Comparison of ENCODE assay signal across 25 cellular contexts in the genomic region with DNA sequence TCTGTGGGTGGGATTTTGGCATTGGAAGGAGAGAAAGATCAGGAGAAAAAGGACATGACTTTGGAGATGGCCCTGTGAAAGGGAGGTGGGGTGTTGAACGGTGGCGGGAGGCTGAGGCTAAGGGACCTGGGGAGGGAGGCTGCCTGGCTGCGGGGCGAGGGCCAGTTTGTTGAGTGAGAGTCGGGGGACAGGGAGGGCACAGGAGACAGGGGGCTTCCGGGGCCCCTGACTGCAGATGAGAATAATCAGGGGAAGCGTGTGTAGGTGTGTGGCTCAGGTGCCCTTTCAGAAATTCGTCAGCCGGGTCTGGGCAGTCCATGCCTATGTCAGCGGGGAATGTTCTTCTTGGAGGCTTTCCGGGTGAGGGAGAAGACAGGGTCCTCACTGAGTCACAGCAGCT. TPM values are rescaled to one million over a fixed set of nuclear protein-coding genes. Genes with fewer than 3 reads are reported as not detected.
DNase-seq lines count a peak whose midpoint lies in the region; FAIRE-seq and TF ChIP-seq lines count a peak whose summit lies in the region.
"Had no signal": no experiment of that assay in that cellular context is flagged by ENCODE, and none has a peak within 500 bp of the region (broad histone marks: within the 10 kb centered on the region; RNA-seq: fewer than 3 reads in every experiment).

No MANE protein-coding gene starts in this region.

- no peak for TF ChIP-seq CTCF in astrocyte (IDR thresholded peaks at IDR 0.05; ENCODE audit: insufficient read depth, low read depth, low read length)
- TF ChIP-seq CTCF in nephron (IDR thresholded peaks at IDR 0.05; ENCODE audit: unreplicated experiment in 3 of 3), result no peak
- no peak for TF ChIP-seq CTCF in sigmoid colon (IDR thresholded peaks at IDR 0.05)
- TF ChIP-seq CTCF in coronary artery (IDR thresholded peaks at IDR 0.05), result no peak

- H3K4me1 Mint-ChIP-seq in astrocyte (ENCODE audit: low read depth, unreplicated experiment) (peaks cover 15% of the 10 kb centered on the region), nephron (peaks cover 18% of the 10 kb centered on the region)
- H3K4me1 Mint-ChIP-seq: CD8-positive, alpha-beta memory T cell had no signal

- no peaks in the 10 kb centered on the region for H3F3A ChIP-seq in GM23248 (ENCODE audit: insufficient read depth)

- H3K79me2 ChIP-seq in GM23248 (ENCODE audit: insufficient read depth) (no peaks in the 10 kb centered on the region), astrocyte (ENCODE audit: insufficient read depth, low read length) (no peaks in the 10 kb centered on the region)

- H3K4me3 Mint-ChIP-seq in astrocyte (ENCODE audit: unreplicated experiment) (no peak overlapping the region), nephron (no peak overlapping the region)
- H3K4me3 Mint-ChIP-seq: CD8-positive, alpha-beta memory T cell; H9 had no signal

- H3K9ac ChIP-seq in GM23248 (no peak overlapping the region), astrocyte (ENCODE audit: low read length) (peak overlapping the region; percentile 66)
- H3K9ac ChIP-seq: BLaER1 treated with 17β-estradiol and CSF1 and Interleukin-3, amounts not matched to agents 10 nM and 100 nM had no signal

- no peak overlapping the region for H3K27ac ChIP-seq in GM23248
- H3K27ac ChIP-seq in astrocyte (ENCODE audit: low read depth, low read length), result peak overlapping the region; percentile 50
- no peak overlapping the region for H3K27ac ChIP-seq in sigmoid colon
- H3K27ac ChIP-seq in coronary artery, result no peak overlapping the region
- H3K27ac ChIP-seq: BLaER1 treated with 17β-estradiol and CSF1 and Interleukin-3, amounts not matched to agents 10 nM and 100 nM; HL-60 had no signal

- no peaks in the 10 kb centered on the region for H3K9me3 ChIP-seq in GM23248 (ENCODE audit: low read depth)
- no peaks in the 10 kb centered on the region for H3K9me3 ChIP-seq in astrocyte (ENCODE audit: insufficient read depth, low read depth, low read length)
- H3K9me3 ChIP-seq in sigmoid colon, result no peaks in the 10 kb centered on the region
- H3K9me3 ChIP-seq: BLaER1 treated with 17β-estradiol and CSF1 and Interleukin-3, amounts not matched to agents 10 nM and 100 nM had no signal

- peak overlapping the region; percentile 93 for H3K27ac Mint-ChIP-seq in astrocyte (ENCODE audit: unreplicated experiment)
- peak overlapping the region; percentile 7 to 44 (median 43) for H3K27ac Mint-ChIP-seq in nephron

- no peaks in the 10 kb centered on the region for H4K20me1 ChIP-seq in GM23248 (ENCODE audit: insufficient read depth)
- H4K20me1 ChIP-seq in astrocyte (ENCODE audit: insufficient read depth, low read length), result no peaks in the 10 kb centered on the region

- H3K36me3 ChIP-seq in GM23248 (ENCODE audit: low read depth), result no peaks in the 10 kb centered on the region
- H3K36me3 ChIP-seq in astrocyte (ENCODE audit: insufficient read depth, low read length), result no peaks in the 10 kb centered on the region
- H3K36me3 ChIP-seq in sigmoid colon, result no peaks in the 10 kb centered on the region
- H3K36me3 ChIP-seq in H7 (replicated peaks; ENCODE audit: control insufficient read depth, insufficient read depth, low read length), result no peaks in the 10 kb centered on the region
- H3K36me3 ChIP-seq: BLaER1 treated with 17β-estradiol and CSF1 and Interleukin-3, amounts not matched to agents 10 nM and 100 nM had no signal

- peak overlapping the region; percentile 31; the same call in 1 of the 2 replicates for H2AFZ ChIP-seq in GM23248
- H2AFZ ChIP-seq in astrocyte (ENCODE audit: low read depth, low read length), result peak overlapping the region; percentile 61

- no peak for TF ChIP-seq POLR2A in sigmoid colon (IDR thresholded peaks at IDR 0.05)

- H3K36me3 Mint-ChIP-seq in astrocyte (ENCODE audit: low read depth, unreplicated experiment) (no peaks in the 10 kb centered on the region), nephron (ENCODE audit: low read depth) (no peaks in the 10 kb centered on the region)
- H3K36me3 Mint-ChIP-seq: CD8-positive, alpha-beta memory T cell had no signal

- H3K27me3 Mint-ChIP-seq in astrocyte (ENCODE audit: low read depth, unreplicated experiment), result peaks cover 25% of the 10 kb centered on the region
- H3K27me3 Mint-ChIP-seq in nephron (ENCODE audit: low read depth), result peaks cover 11% of the 10 kb centered on the region

- no peaks in the 10 kb centered on the region for H3K9me2 ChIP-seq in GM23248 (ENCODE audit: insufficient read depth)

- H3K4me1 ChIP-seq in GM23248 (ENCODE audit: insufficient read depth) (peaks cover 7% of the 10 kb centered on the region), astrocyte (ENCODE audit: insufficient read depth, low read length) (peaks cover 15% of the 10 kb centered on the region), sigmoid colon (no peaks in the 10 kb centered on the region)

- DNase-seq in GM23248 (no peak), astrocyte (ENCODE audit: low read depth) (no peak), sigmoid colon (peak; percentile 42), coronary artery (ENCODE audit: low spot score) (no peak), DMS 273 (lab: John Stamatoyannopoulos, UW; ENCODE audit: unreplicated experiment) (no peak), H7 (no peak), COLO829 (ENCODE audit: low spot score) (no peak)
- DNase-seq: CD8-positive, alpha-beta memory T cell; DMS79; H9; NCI-H1417; NCI-H187; NCI-H2107; NCI-H510A treated with DMSO at 0.1 percent for 48 hours; NCI-H82; OCI-M1; SHP77 treated with DMSO at 0.1 percent for 48 hours had no signal

- FAIRE-seq in astrocyte (lab: Jason Lieb, UNC), result no peak
- FAIRE-seq: D721Med had no signal

- H3K4me2 ChIP-seq in GM23248 (ENCODE audit: unreplicated experiment) (no peak overlapping the region), astrocyte (ENCODE audit: low read length) (peak overlapping the region; percentile 79)
- H3K4me2 ChIP-seq: BLaER1 treated with 17β-estradiol and CSF1 and Interleukin-3, amounts not matched to agents 10 nM and 100 nM had no signal

- in situ Hi-C loops in GM23248 (cut with MboI), result no loop called here

- 0 out of 2 replicates have a peak, but pooled peaks cover 4% of the 10 kb centered on the region for H3K27me3 ChIP-seq in GM23248 (replicated peaks; ENCODE audit: insufficient read depth)
- H3K27me3 ChIP-seq in astrocyte (ENCODE audit: insufficient read depth, low read length), result no peaks in the 10 kb centered on the region
- no peaks in the 10 kb centered on the region for H3K27me3 ChIP-seq in sigmoid colon
- H3K27me3 ChIP-seq in H7 (ENCODE audit: control insufficient read depth, insufficient read depth, low read length), result no peaks in the 10 kb centered on the region
- H3K27me3 ChIP-seq: BLaER1 treated with 17β-estradiol and CSF1 and Interleukin-3, amounts not matched to agents 10 nM and 100 nM had no signal

- 66 to 72% methylated on average over 4 to 11 of the region's 11 CpGs for WGBS in GM23248 (ENCODE audit: low coverage in 1 of 2, low lambda C conversion rate in 2 of 2, missing lambda C conversion rate in 2 of 2), 2 experiments
- WGBS in sigmoid colon, 2 donors, result 90 to 91% methylated on average over 11 of the region's 11 CpGs

- intact Hi-C loops in sigmoid colon (cut with DNase I), result no loop called here

- no peak for TF ChIP-seq EP300 in sigmoid colon (IDR thresholded peaks at IDR 0.05)

- H3K9me3 Mint-ChIP-seq in astrocyte (ENCODE audit: unreplicated experiment), result no peaks in the 10 kb centered on the region
- no peaks in the 10 kb centered on the region for H3K9me3 Mint-ChIP-seq in nephron
- H3K9me3 Mint-ChIP-seq: CD8-positive, alpha-beta memory T cell; H9 had no signal

- H3K4me3 ChIP-seq in GM23248 (no peak overlapping the region), astrocyte (ENCODE audit: insufficient read depth, low read depth, low read length) (no peak overlapping the region), sigmoid colon (no peak overlapping the region), coronary artery (no peak overlapping the region), H7 (ENCODE audit: insufficient read depth, low read depth, low read length) (no peak overlapping the region)
- H3K4me3 ChIP-seq: BLaER1 treated with 17β-estradiol and CSF1 and Interleukin-3, amounts not matched to agents 10 nM and 100 nM had no signal

RNA-seq across cellular contexts. Expression of a gene that starts 52.2 kb away (rescaled TPM):
- total RNA-seq in GM23248 (2014; rRNA removed; shearing (Covaris generic)), result 0.25 and 0.43 TPM in 2 replicates
- polyA plus RNA-seq in GM23248 (2016; fragmentation: Nextera tagmentation; extraction: Ambion mirVana) (0.37 and 0.38 TPM in 2 replicates), sigmoid colon (under 1 TPM in 1 of 3 donors, not detected in 2; 0.32 TPM)
- total RNA-seq in astrocyte (not detected in 2 replicates), sigmoid colon (under 1 TPM in 1 of 4 donors, not detected in 3; 0.71 TPM)
- total RNA-seq in H7 (2014; rRNA removed; shearing (Covaris generic)), result 0.07 and 0.14 TPM in 2 replicates
- total RNA-seq: A673, HT1080, IMR-90, RPMI7951 had no signal
